Comparison of ENCODE assay signal across 8 cellular contexts in genomic region chr2:64654063-64654811, GRCh38. TPM values are rescaled to one million over a fixed set of nuclear protein-coding genes. Genes with fewer than 3 reads are reported as not detected.
DNase-seq lines count a peak whose midpoint lies in the region; ATAC-seq and TF ChIP-seq lines count a peak whose summit lies in the region.

No MANE protein-coding gene starts in this region.

- H3K27ac Mint-ChIP-seq in activated T-cell treated with anti-CD3 and anti-CD28 coated beads, Interleukin-2, amount 50 U/mL, for 72 hours, result peak overlapping the region; percentile 65
- peak overlapping the region; percentile 99 for H3K27ac Mint-ChIP-seq in nephron progenitor cell

- H3K4me1 ChIP-seq in esophagus muscularis mucosa (peaks cover 32 to 49% (median 43%) of the 10 kb centered on the region in 4 donors), upper lobe of right lung (peaks cover 41% of the 10 kb centered on the region)

- intact Hi-C loops in esophagus muscularis mucosa (cut with DNase I), result loop anchor here (5.0 to 10.0 kb wide), 4 partner anchors 47 to 199 kb away; partner anchors contain the start of gene LGALSL
- intact Hi-C loops in upper lobe of right lung (cut with DNase I), result no loop called here

- TF ChIP-seq CTCF in esophagus muscularis mucosa (IDR thresholded peaks at IDR 0.05) (peak in 1 of 3 experiments; percentile 2), nephron progenitor cell (IDR thresholded peaks at IDR 0.05) (no peak), upper lobe of right lung (IDR thresholded peaks at IDR 0.05) (no peak)

- H3K27me3 Mint-ChIP-seq in activated T-cell treated with anti-CD3 and anti-CD28 coated beads, Interleukin-2, amount 50 U/mL, for 72 hours (ENCODE audit: low read depth), result no peaks in the 10 kb centered on the region
- H3K27me3 Mint-ChIP-seq in nephron progenitor cell (ENCODE audit: low read depth, poor library complexity), result no peaks in the 10 kb centered on the region

- peak overlapping the region; percentile 99 to 100 (median 100) for H3K27ac ChIP-seq in esophagus muscularis mucosa (replicated peaks in 1 of 4)
- peak overlapping the region; percentile 98 for H3K27ac ChIP-seq in upper lobe of right lung

- peak; percentile 24 for ATAC-seq in GM21360 (IDR thresholded peaks at IDR 0.05; ENCODE audit: unreplicated experiment)
- peak; percentile 47 to 56 for ATAC-seq in activated T-cell treated with anti-CD3 and anti-CD28 coated beads, Interleukin-2, amount 50 U/mL, for 72 hours (replicated peaks in 1 of 2)
- ATAC-seq in upper lobe of right lung, result peak; percentile 75

- H3K4me1 Mint-ChIP-seq in activated T-cell treated with anti-CD3 and anti-CD28 coated beads, Interleukin-2, amount 50 U/mL, for 72 hours (ENCODE audit: low read depth), result peaks cover 81% of the 10 kb centered on the region
- H3K4me1 Mint-ChIP-seq in nephron progenitor cell, result peaks cover 55% of the 10 kb centered on the region

- DNase-seq in COLO668 (lab: John Stamatoyannopoulos, UW; ENCODE audit: unreplicated experiment) (peak; percentile 80), HS-27A (ENCODE audit: low read depth) (peak; percentile 68), esophagus muscularis mucosa (ENCODE audit: extremely low spot score) (no peak), nephron progenitor cell (peak; percentile 87), upper lobe of right lung (peak; percentile 93)
- DNase-seq in activated T-cell treated with anti-CD3 and anti-CD28 coated beads, Interleukin-2, amount 50 U/mL, for 72 hours, result peak; percentile 63 to 72

- H3K27me3 ChIP-seq in esophagus muscularis mucosa (no peaks in the 10 kb centered on the region), upper lobe of right lung (no peaks in the 10 kb centered on the region)

- peak overlapping the region; percentile 79 to 94 for H3K4me3 Mint-ChIP-seq in activated T-cell treated with anti-CD3 and anti-CD28 coated beads, Interleukin-2, amount 50 U/mL, for 72 hours
- H3K4me3 Mint-ChIP-seq in nephron progenitor cell, result peak overlapping the region; percentile 89

- peaks cover 0 to 1% of the 10 kb centered on the region in 2 donors for H3K36me3 Mint-ChIP-seq in activated T-cell treated with anti-CD3 and anti-CD28 coated beads, Interleukin-2, amount 50 U/mL, for 72 hours (ENCODE audit: insufficient read depth in 2 of 2)
- H3K36me3 Mint-ChIP-seq in nephron progenitor cell (ENCODE audit: low read depth), result no peaks in the 10 kb centered on the region

- H3K9me3 Mint-ChIP-seq in activated T-cell treated with anti-CD3 and anti-CD28 coated beads, Interleukin-2, amount 50 U/mL, for 72 hours, result no peaks in the 10 kb centered on the region
- H3K9me3 Mint-ChIP-seq in nephron progenitor cell, result no peaks in the 10 kb centered on the region

- peak; percentile 90 for TF ChIP-seq POLR2A in esophagus muscularis mucosa (IDR thresholded peaks at IDR 0.05; ENCODE audit: low read depth)

- no peak for TF ChIP-seq EP300 in esophagus muscularis mucosa (IDR thresholded peaks at IDR 0.05)

- 0% methylated on average over 4 of the region's 70 CpGs for WGBS in esophagus muscularis mucosa

- peaks cover 0 to 3% (median 0%) of the 10 kb centered on the region in 4 donors for H3K9me3 ChIP-seq in esophagus muscularis mucosa
- no peaks in the 10 kb centered on the region for H3K9me3 ChIP-seq in upper lobe of right lung

- peak overlapping the region; percentile 68 to 98 (median 93) for H3K4me3 ChIP-seq in esophagus muscularis mucosa
- H3K4me3 ChIP-seq in upper lobe of right lung, result peak overlapping the region; percentile 88

- H3K36me3 ChIP-seq in esophagus muscularis mucosa, result no peaks in the 10 kb centered on the region
- no peaks in the 10 kb centered on the region for H3K36me3 ChIP-seq in upper lobe of right lung

TF ChIP-seq in PFSK-1, 5 proteins besides CTCF, POLR2A, EP300 and RAD21:
- no peak for TF ChIP-seq TAF1 (IDR thresholded peaks at IDR 0.05; ENCODE audit: borderline replicate concordance, insufficient read depth, low read length)
- no peak for TF ChIP-seq FOXP2 (optimal IDR thresholded peaks at IDR 0.05; ENCODE audit: borderline replicate concordance, extremely low read depth, extremely low read length, insufficient read depth)
- peak; percentile 55 for TF ChIP-seq POLR2AphosphoS5 (IDR thresholded peaks at IDR 0.05; ENCODE audit: low read depth, low read length)
- TF ChIP-seq REST (IDR thresholded peaks at IDR 0.05; ENCODE audit: insufficient read depth in 1 of 2, low read depth in 2 of 2, low read length in 2 of 2), result no peak
- no peak for TF ChIP-seq SIN3A (IDR thresholded peaks at IDR 0.05; ENCODE audit: borderline replicate concordance, insufficient read depth, low read length)

RNA-seq across cellular contexts. Expression of gene SERTAD2, which starts 0.5 kb away (rescaled TPM):
- 9.1 TPM for polyA plus RNA-seq in PFSK-1 (2012; ENCODE audit: insufficient read length, low read depth)
- total RNA-seq in activated T-cell treated with anti-CD3 and anti-CD28 coated beads, Interleukin-2, amount 50 U/mL, for 72 hours, result 10 to 100 TPM; 14.6 to 18.5 TPM
- total RNA-seq in esophagus muscularis mucosa, result 10 to 100 TPM; 12.1 to 18.1 (median 14.3) TPM
- 20.7 TPM for total RNA-seq in upper lobe of right lung

Comparison
In these comparisons a context has a peak if more than half of its experiments do, and no peak if none do; other contexts are left out.
1. ATAC-seq: peak in every context shown above with its lines; median percentile 75 in upper lobe of right lung; 52 in activated T-cell treated with anti-CD3 and anti-CD28 coated beads, Interleukin-2, amount 50 U/mL, for 72 hours; 24 in GM21360.